12 cellular contexts compared by ENCODE assay signal in genomic region chr2:226903179-226903578, GRCh38.
A peak's percentile ranks its signal among the peaks of the same experiment; 100 is the strongest.
DNase-seq lines count a peak whose midpoint lies in the region; ATAC-seq and TF ChIP-seq lines count a peak whose summit lies in the region.
"Had no signal": no experiment of that assay in that cellular context is flagged by ENCODE, and none has a peak within 500 bp of the region (broad histone marks: within the 10 kb centered on the region; RNA-seq: fewer than 3 reads in every experiment).

No MANE protein-coding gene starts in this region.

- H3K4me3 ChIP-seq in stomach = no peak overlapping the region
- H3K4me3 ChIP-seq: heart right ventricle, spleen had no signal

- intact Hi-C loops in stomach (cut with DNase I; ENCODE audit: low total_unique reads) = no loop called here

- TF ChIP-seq EP300 in stomach (IDR thresholded peaks at IDR 0.05) = no peak

- DNase-seq in stimulated activated CD8-positive, alpha-beta memory T cell treated with anti-CD3 and anti-CD28 coated beads, Interleukin-15, amount 100 ng/mL, for 48 hours (ENCODE audit: low read depth in 2 of 2) = peak; percentile 6 to 34
- no peak for DNase-seq in stimulated activated CD8-positive, alpha-beta memory T cell treated with anti-CD3 and anti-CD28 coated beads, Interleukin-4, amount 100 ng/mL, for 48 hours
- peak; percentile 14 for DNase-seq in T1000 (lab: John Stamatoyannopoulos, UW)
- peak; percentile 62 for DNase-seq in fibroblast of the conjunctiva (ENCODE audit: low read depth)
- no peak for DNase-seq in stomach
- no peak for DNase-seq in NCI-H1092 (lab: John Stamatoyannopoulos, UW)
- no peak for DNase-seq in DMS 273 treated with DMSO at 0.1 percent for 48 hours (lab: John Stamatoyannopoulos, UW)
- DNase-seq: heart right ventricle, NCI-H2081, SIG-M5, spleen had no signal

- no peaks in the 10 kb centered on the region for H3K27me3 ChIP-seq in stomach
- H3K27me3 ChIP-seq: heart right ventricle, spleen had no signal

- ATAC-seq in GM18511 (IDR thresholded peaks at IDR 0.05; ENCODE audit: unreplicated experiment) = no peak
- ATAC-seq: heart right ventricle had no signal

- H3K4me1 ChIP-seq in stomach = no peaks in the 10 kb centered on the region
- H3K4me1 ChIP-seq: heart right ventricle had no signal

- TF ChIP-seq CTCF in stomach (IDR thresholded peaks at IDR 0.05) = no peak

- H3K36me3 ChIP-seq in stomach = peaks cover 0 to 24% (median 17%) of the 10 kb centered on the region in 4 donors

- no peaks in the 10 kb centered on the region for H3K9me3 ChIP-seq in stomach
- H3K9me3 ChIP-seq: heart right ventricle, spleen had no signal

- WGBS in stomach, 5 donors = 81 to 93% (median 92%) methylated on average over 4 of the region's 4 CpGs

- no peak for TF ChIP-seq POLR2A in stomach (IDR thresholded peaks at IDR 0.05)

- H3K27ac ChIP-seq in stomach = no peak overlapping the region
- H3K27ac ChIP-seq: heart right ventricle, spleen had no signal

Comparison
In these comparisons a context has a peak if more than half of its experiments do, and no peak if none do; other contexts are left out.
1. DNase-seq: peak in stimulated activated CD8-positive, alpha-beta memory T cell treated with anti-CD3 and anti-CD28 coated beads, Interleukin-15, amount 100 ng/mL, for 48 hours (2 of 2), T1000 (single experiment) and fibroblast of the conjunctiva (single experiment); none in stimulated activated CD8-positive, alpha-beta memory T cell treated with anti-CD3 and anti-CD28 coated beads, Interleukin-4, amount 100 ng/mL, for 48 hours (single experiment), stomach (single experiment), NCI-H1092 (single experiment) and DMS 273 treated with DMSO at 0.1 percent for 48 hours (single experiment).